1 cellular context compared by ENCODE assay signal in the genomic region with DNA sequence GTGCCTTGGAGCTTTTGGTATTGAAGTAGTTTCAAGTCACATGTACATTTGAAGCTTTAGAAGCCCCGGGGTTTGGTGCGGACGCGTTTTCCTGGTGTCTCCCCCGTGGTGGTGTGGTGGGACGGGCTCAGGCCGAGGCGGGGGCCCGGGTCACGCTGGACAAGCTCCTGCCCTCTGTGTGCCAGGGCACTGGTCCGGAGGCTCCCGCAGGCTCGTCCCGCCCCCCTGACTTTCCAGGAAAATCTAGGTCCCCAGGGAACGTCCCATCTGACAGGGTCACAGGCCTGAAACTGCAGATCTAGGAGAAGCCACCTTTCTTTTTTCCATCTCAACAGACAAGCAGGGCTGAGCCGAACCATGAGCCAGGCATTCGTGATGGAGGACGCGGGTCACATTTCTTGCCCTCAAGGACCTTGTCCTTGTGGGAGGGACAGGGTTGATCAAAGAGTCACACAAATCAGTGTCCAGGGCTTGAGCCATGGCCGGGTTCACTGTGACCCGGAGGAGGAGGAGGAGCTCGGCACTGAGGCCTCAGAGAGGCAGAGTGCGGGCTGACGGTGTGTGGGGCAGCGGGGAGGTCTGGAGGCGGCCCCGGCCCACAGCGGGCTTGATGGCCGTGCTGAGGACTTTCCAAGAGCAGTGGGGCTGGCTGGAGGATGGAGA.
TF ChIP-seq lines count a peak whose summit lies in the region.

No MANE protein-coding gene starts in this region.

TF ChIP-seq in K562, 482 proteins besides CTCF, POLR2A, EP300 and RAD21 (continued from another document):
- TF ChIP-seq SREBF2 (CRISPR knock-in tag; IDR thresholded peaks at IDR 0.05), result 0 out of 2 replicates have a peak, but pooled peaks have one; percentile 65
